Comparison of ENCODE assay signal across 6 cellular contexts in genomic region chr3:65368866-65369265, GRCh38.
"Had no signal": no experiment of that assay in that cellular context is flagged by ENCODE, and none has a peak within 500 bp of the region (broad histone marks: within the 10 kb centered on the region; RNA-seq: fewer than 3 reads in every experiment).

No MANE protein-coding gene starts in this region.

- H3K4me1 ChIP-seq: HAP-1 had no signal

- DNase-seq: HFFc6, IMR-90 had no signal

- H3K4me1 Mint-ChIP-seq: GM23338 had no signal

- H3K36me3 ChIP-seq: HAP-1 had no signal

- H3K4me3 Mint-ChIP-seq: GM23338, HFFc6 had no signal

- H3K9me3 Mint-ChIP-seq: GM23338, HFFc6 had no signal

- H3K9me3 ChIP-seq: HAP-1 had no signal

- ATAC-seq: GM23338, HCT116, K562 had no signal

- H2AFZ ChIP-seq: GM23338 had no signal

- H3K27ac Mint-ChIP-seq: GM23338, HFFc6 had no signal

- H3K4me3 ChIP-seq: GM23338, HAP-1, K562 had no signal

- H3K4me2 ChIP-seq: GM23338 had no signal
